ENCODE assay signal across 11 cellular contexts in genomic region chr1:216815239-216815955, GRCh38.
DNase-seq lines count a peak whose midpoint lies in the region; ATAC-seq and TF ChIP-seq lines count a peak whose summit lies in the region.
"Had no signal": no experiment of that assay in that cellular context is flagged by ENCODE, and none has a peak within 500 bp of the region (broad histone marks: within the 10 kb centered on the region; RNA-seq: fewer than 3 reads in every experiment).

No MANE protein-coding gene starts in this region.

- H3K27me3 ChIP-seq in gastroesophageal sphincter, result no peaks in the 10 kb centered on the region
- no peaks in the 10 kb centered on the region for H3K27me3 ChIP-seq in testis

- intact Hi-C loops in testis (cut with DNase I; ENCODE audit: low total_unique reads), result no loop called here

- peak; percentile 22 for ATAC-seq in gastroesophageal sphincter
- no peak for ATAC-seq in GM19455 (IDR thresholded peaks at IDR 0.05; ENCODE audit: unreplicated experiment)
- no peak for ATAC-seq in GM21619 (IDR thresholded peaks at IDR 0.05; ENCODE audit: unreplicated experiment)
- ATAC-seq: natural killer cell treated with Interleukin-12 subunit alpha and Interleukin-12 subunit beta and Interleukin-15 and Interleukin-18, amount 100 ng/mL, for 72 hours had no signal

- TF ChIP-seq POLR2A in gastroesophageal sphincter (IDR thresholded peaks at IDR 0.05) (no peak), testis (IDR thresholded peaks at IDR 0.05) (no peak)

- no peaks in the 10 kb centered on the region for H3K9me3 ChIP-seq in gastroesophageal sphincter
- no peaks in the 10 kb centered on the region for H3K9me3 ChIP-seq in testis

- no peak for TF ChIP-seq CTCF in gastroesophageal sphincter (IDR thresholded peaks at IDR 0.05)
- TF ChIP-seq CTCF in testis (IDR thresholded peaks at IDR 0.05), result no peak

- H3K4me1 ChIP-seq in gastroesophageal sphincter, result peaks cover 0 to 20% (median 0%) of the 10 kb centered on the region in 3 donors
- H3K4me1 ChIP-seq in testis, result no peaks in the 10 kb centered on the region

- peak; percentile 8 for DNase-seq in HCEC 1CT
- peak; percentile 64 for DNase-seq in NCI-H2227 (lab: John Stamatoyannopoulos, UW; ENCODE audit: unreplicated experiment)
- DNase-seq in occipital lobe (lab: John Stamatoyannopoulos, UW), result peak; percentile 5
- no peak for DNase-seq in NK-92 treated with Interleukin-12 subunit alpha and Interleukin-12 subunit beta, amount 100 ng/mL, for 24 hours (lab: John Stamatoyannopoulos, UW)
- DNase-seq in testis, result no peak
- DNase-seq: GM23248, NCI-H1048 had no signal

- no peak overlapping the region for H3K4me3 ChIP-seq in gastroesophageal sphincter
- H3K4me3 ChIP-seq in testis, result no peak overlapping the region
- H3K4me3 ChIP-seq: GM23248 had no signal

- 40% methylated on average over 5 of the region's 9 CpGs; no CpG with 5 or more reads in 1 of the 2 donors for WGBS in gastroesophageal sphincter (ENCODE audit: low coverage in 1 of 2), 2 donors
- 45 to 51% methylated on average over 6 to 9 of the region's 9 CpGs for WGBS in testis, 2 donors

- H3K27ac ChIP-seq in gastroesophageal sphincter, result peak overlapping the region in 1 of 4 donors; percentile 43
- no peak overlapping the region for H3K27ac ChIP-seq in testis
- H3K27ac ChIP-seq: GM23248 had no signal

- TF ChIP-seq EP300 in gastroesophageal sphincter (IDR thresholded peaks at IDR 0.05), result no peak

- H3K36me3 ChIP-seq in gastroesophageal sphincter, result no peaks in the 10 kb centered on the region
- no peaks in the 10 kb centered on the region for H3K36me3 ChIP-seq in testis (ENCODE audit: low read depth, missing control alignments)

Comparison
In these comparisons a context has a peak if more than half of its experiments do, and no peak if none do; other contexts are left out.
1. DNase-seq: peak in HCEC 1CT (single experiment), NCI-H2227 (single experiment) and occipital lobe (single experiment); none in NK-92 treated with Interleukin-12 subunit alpha and Interleukin-12 subunit beta, amount 100 ng/mL, for 24 hours (single experiment) and testis (single experiment).